In genomic region chr5:38925154-38925925, GRCh38 we compare ENCODE assay signal across 1 cellular context.
TF ChIP-seq lines count a peak whose summit lies in the region.

No MANE protein-coding gene starts in this region.

TF ChIP-seq in GM23338, 12 proteins besides CTCF, POLR2A, EP300 and RAD21 (continued from another document):
- TF ChIP-seq ZNF462 (CRISPR knock-in tag; IDR thresholded peaks at IDR 0.05) (no peak), EZH2phosphoT487 (IDR thresholded peaks at IDR 0.05; ENCODE audit: unreplicated experiment) (no peak)
